In the genomic region with DNA sequence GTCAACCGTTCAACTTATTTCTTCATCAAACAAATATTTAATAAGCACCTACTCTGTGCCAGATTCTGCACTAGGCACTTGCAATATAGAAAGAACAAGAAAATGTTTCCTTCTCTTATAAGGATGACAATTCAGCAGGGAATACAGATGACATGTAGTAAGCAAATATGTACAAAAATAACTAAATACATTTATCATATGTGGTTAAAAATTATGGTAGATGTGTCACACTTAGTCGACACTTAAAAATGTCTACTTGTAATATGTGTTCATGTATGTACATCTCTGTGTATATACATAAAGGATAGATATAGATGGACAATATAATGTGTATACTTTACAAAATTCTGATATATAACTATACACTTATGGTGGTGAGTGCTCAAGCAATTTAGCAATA, we compare ENCODE assay signal across 21 cellular contexts.
DNase-seq lines count a peak whose midpoint lies in the region; ATAC-seq and TF ChIP-seq lines count a peak whose summit lies in the region.
"Had no signal": no experiment of that assay in that cellular context is flagged by ENCODE, and none has a peak within 500 bp of the region (broad histone marks: within the 10 kb centered on the region; RNA-seq: fewer than 3 reads in every experiment).

No MANE protein-coding gene starts in this region.

- no peaks in the 10 kb centered on the region for H3K36me3 Mint-ChIP-seq in activated T-cell treated with anti-CD3 and anti-CD28 coated beads, Interleukin-2, amount 50 U/mL, for 72 hours (ENCODE audit: insufficient read depth in 2 of 2)
- H3K36me3 Mint-ChIP-seq: CD14-positive monocyte; CD8-positive, alpha-beta memory T cell had no signal

- peaks cover 0 to 5% of the 10 kb centered on the region in 2 donors for H3K9me3 Mint-ChIP-seq in activated T-cell treated with anti-CD3 and anti-CD28 coated beads, Interleukin-2, amount 50 U/mL, for 72 hours
- H3K9me3 Mint-ChIP-seq: CD4-positive, alpha-beta T cell; CD8-positive, alpha-beta memory T cell had no signal

- H3K79me2 ChIP-seq in PC-3 (ENCODE audit: low read length), result no peaks in the 10 kb centered on the region

- DNase-seq in PC-3, result peak; percentile 38
- DNase-seq in foreskin keratinocyte, result peak in 1 of 2 donors; percentile 37
- no peak for DNase-seq in DMS114 treated with DMSO at 0.1 percent for 48 hours (lab: John Stamatoyannopoulos, UW; ENCODE audit: unreplicated experiment)
- no peak for DNase-seq in stimulated activated naive CD4-positive, alpha-beta T cell treated with Interleukin-2 at 50 U/mL for 16 hours (lab: John Stamatoyannopoulos, UW)
- no peak for DNase-seq in activated T-cell treated with anti-CD3 and anti-CD28 coated beads, Interleukin-2, amount 50 U/mL, for 72 hours
- no peak for DNase-seq in activated gamma-delta T cell treated with Interleukin-2 at 50 U/mL for 16 hours
- DNase-seq: 8988T; ACHN; BE2C; Calu3; CD4-positive, alpha-beta T cell; CD8-positive, alpha-beta memory T cell; DMS153; DND-41; GDM1; GOT3 had no signal

- H2AFZ ChIP-seq in PC-3 (ENCODE audit: low read length), result no peak overlapping the region

- intact Hi-C loops in PC-3 (cut with micrococcal nuclease), result no loop called here

- peaks cover 31% of the 10 kb centered on the region for H3K4me1 ChIP-seq in PC-3 (ENCODE audit: insufficient read depth, low read length)
- peaks cover 17% of the 10 kb centered on the region for H3K4me1 ChIP-seq in foreskin keratinocyte
- H3K4me1 ChIP-seq: A549, BE2C, HAP-1 had no signal

- peak; percentile 8 for TF ChIP-seq POLR2A in GM18505 (IDR thresholded peaks at IDR 0.05; ENCODE audit: borderline replicate concordance, extremely low read depth, insufficient read depth, insufficient read length)

- H3K4me3 ChIP-seq in PC-3 (ENCODE audit: low read length), result no peak overlapping the region
- H3K4me3 ChIP-seq: A549; BLaER1 treated with 17β-estradiol and CSF1 and Interleukin-3, amounts not matched to agents 10 nM and 100 nM; HAP-1 had no signal

- no peaks in the 10 kb centered on the region for H3F3A ChIP-seq in PC-3 (ENCODE audit: low read length, unreplicated experiment)

- H4K20me1 ChIP-seq in PC-3 (ENCODE audit: low read length), result no peaks in the 10 kb centered on the region
- H4K20me1 ChIP-seq: BLaER1 treated with 17β-estradiol and CSF1 and Interleukin-3, amounts not matched to agents 10 nM and 100 nM had no signal

- H3K4me2 ChIP-seq in PC-3 (ENCODE audit: low read length), result peak overlapping the region; percentile 32
- H3K4me2 ChIP-seq: A549 had no signal

- H3K27me3 ChIP-seq in PC-3 (ENCODE audit: low read length), result no peaks in the 10 kb centered on the region
- H3K27me3 ChIP-seq in foreskin keratinocyte, result no peaks in the 10 kb centered on the region
- H3K27me3 ChIP-seq: BE2C; BLaER1 treated with 17β-estradiol and CSF1 and Interleukin-3, amounts not matched to agents 10 nM and 100 nM had no signal

- no peak overlapping the region for H3K4me3 Mint-ChIP-seq in activated T-cell treated with anti-CD3 and anti-CD28 coated beads, Interleukin-2, amount 50 U/mL, for 72 hours
- H3K4me3 Mint-ChIP-seq: CD14-positive monocyte; CD4-positive, alpha-beta T cell; CD8-positive, alpha-beta memory T cell had no signal

- POLR2A ChIA-PET in PC-3 (lab: Charles Lee; ENCODE audit: unreplicated experiment), result no interaction called here

- H3K36me3 ChIP-seq in PC-3 (ENCODE audit: low read depth, low read length), result no peaks in the 10 kb centered on the region
- H3K36me3 ChIP-seq: BE2C; BLaER1 treated with 17β-estradiol and CSF1 and Interleukin-3, amounts not matched to agents 10 nM and 100 nM; HAP-1 had no signal

- BruUV-seq in PC-3 (replicated peaks; lab: Mats Ljungman, UMichigan), result no TSS peak

- H3K27me3 Mint-ChIP-seq in activated T-cell treated with anti-CD3 and anti-CD28 coated beads, Interleukin-2, amount 50 U/mL, for 72 hours (ENCODE audit: low read depth), result no peaks in the 10 kb centered on the region
- H3K27me3 Mint-ChIP-seq: CD4-positive, alpha-beta T cell; CD8-positive, alpha-beta memory T cell had no signal

- H3K27ac ChIP-seq in PC-3 (ENCODE audit: low read length), result peak overlapping the region; percentile 69
- no peak overlapping the region for H3K27ac ChIP-seq in foreskin keratinocyte
- H3K27ac ChIP-seq: A549 had no signal

- CTCF ChIA-PET in PC-3 (lab: Charles Lee), result no interaction called here

- no peaks in the 10 kb centered on the region for H3K9me2 ChIP-seq in PC-3 (replicated peaks; ENCODE audit: low read length)

- no peak overlapping the region; the same call in 1 of the 2 replicates for H3K9ac ChIP-seq in PC-3 (ENCODE audit: low read length)

- ATAC-seq in GM18505 (IDR thresholded peaks at IDR 0.05; ENCODE audit: unreplicated experiment) (no peak), PC-3 (peak; percentile 41), foreskin keratinocyte (peak; percentile 84)
- no peak for ATAC-seq in activated T-cell treated with anti-CD3 and anti-CD28 coated beads, Interleukin-2, amount 50 U/mL, for 72 hours (replicated peaks in 1 of 2)
- ATAC-seq: A549 had no signal

- no peaks in the 10 kb centered on the region for H3K9me3 ChIP-seq in PC-3 (ENCODE audit: low read length)
- H3K9me3 ChIP-seq: A549, BE2C, HAP-1 had no signal

- peaks cover 13% of the 10 kb centered on the region for H3K4me1 Mint-ChIP-seq in activated T-cell treated with anti-CD3 and anti-CD28 coated beads, Interleukin-2, amount 50 U/mL, for 72 hours (ENCODE audit: low read depth)
- H3K4me1 Mint-ChIP-seq: CD8-positive, alpha-beta memory T cell had no signal

- H3K27ac Mint-ChIP-seq in activated T-cell treated with anti-CD3 and anti-CD28 coated beads, Interleukin-2, amount 50 U/mL, for 72 hours, result no peak overlapping the region
- H3K27ac Mint-ChIP-seq: CD4-positive, alpha-beta T cell; CD8-positive, alpha-beta memory T cell had no signal

- TF ChIP-seq CTCF in PC-3 (conservative IDR thresholded peaks at IDR 0.05; ENCODE audit: low read depth, low read length), result no peak
- TF ChIP-seq CTCF in foreskin keratinocyte (conservative IDR thresholded peaks at IDR 0.05), result no peak

Comparison
In these comparisons a context has a peak if more than half of its experiments do, and no peak if none do; other contexts are left out.
1. ATAC-seq: peak in PC-3 (single experiment) and foreskin keratinocyte (single experiment); none in GM18505 (single experiment) and activated T-cell treated with anti-CD3 and anti-CD28 coated beads, Interleukin-2, amount 50 U/mL, for 72 hours (0 of 2).